In genomic region chr1:115907092-115907491, GRCh38 we compare ENCODE assay signal across 9 cellular contexts.
"Had no signal": no experiment of that assay in that cellular context is flagged by ENCODE, and none has a peak within 500 bp of the region (broad histone marks: within the 10 kb centered on the region; RNA-seq: fewer than 3 reads in every experiment).

No MANE protein-coding gene starts in this region.

- ATAC-seq: GM23338, HCT116 had no signal

- H3K9me3 Mint-ChIP-seq: HFFc6 had no signal

- H3K27ac ChIP-seq: GM23248 had no signal

- H2AFZ ChIP-seq: GM23248 had no signal

- H3K4me3 ChIP-seq: GM23248, GM23338, HAP-1 had no signal

- H3K4me3 Mint-ChIP-seq: GM23338, H9, HFFc6 had no signal

- H3K36me3 ChIP-seq: HAP-1 had no signal

- H3K9me3 ChIP-seq: HAP-1 had no signal

- H3K27ac Mint-ChIP-seq: GM23338, H9, HFFc6 had no signal

- H3K4me2 ChIP-seq: GM23338 had no signal

- DNase-seq: GM23248, GOT3, H7, H9, HCEC 1CT, HFFc6 had no signal

- H3K9ac ChIP-seq: GM23248 had no signal
